ENCODE assay signal across 14 cellular contexts in the genomic region with DNA sequence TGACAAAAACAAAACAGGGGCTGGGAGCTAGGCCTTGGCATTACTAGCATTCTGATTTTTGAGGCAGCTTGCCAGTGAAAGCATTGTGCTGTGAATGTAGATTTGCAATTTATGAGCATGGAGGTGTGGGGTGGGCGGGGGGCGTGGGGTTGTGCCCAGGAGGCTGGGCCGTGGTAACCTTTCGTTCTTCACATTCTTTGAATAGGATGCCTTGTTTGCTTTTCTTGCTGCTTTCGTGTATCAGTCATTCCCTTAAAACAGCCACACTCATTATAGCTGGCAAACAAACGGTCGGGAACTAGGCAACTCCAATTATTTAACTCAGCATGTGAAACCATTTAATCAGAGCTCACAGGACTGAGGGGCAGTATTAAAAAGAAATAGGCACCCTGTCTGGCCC.
A peak's percentile ranks its signal among the peaks of the same experiment; 100 is the strongest.
DNase-seq lines count a peak whose midpoint lies in the region; ATAC-seq, FAIRE-seq and TF ChIP-seq lines count a peak whose summit lies in the region.
"Had no signal": no experiment of that assay in that cellular context is flagged by ENCODE, and none has a peak within 500 bp of the region (broad histone marks: within the 10 kb centered on the region; RNA-seq: fewer than 3 reads in every experiment).

No MANE protein-coding gene starts in this region.

- peak; percentile 61 for DNase-seq in Daoy (ENCODE audit: low read depth)
- DNase-seq in NCI-H2227 treated with DMSO at 0.1 percent for 48 hours (lab: John Stamatoyannopoulos, UW) = peak; percentile 54
- DNase-seq in dedifferentiated amniotic fluid mesenchymal stem cell (ENCODE audit: extremely low spot score) = peak; percentile 38
- DNase-seq in renal cortical epithelial cell (ENCODE audit: low read depth) = peak; percentile 93
- no peak for DNase-seq in GM12892 (ENCODE audit: insufficient read length)
- DNase-seq in activated naive CD4-positive, alpha-beta T cell treated with anti-CD3 and anti-CD28 coated beads for 36 hours = no peak
- no peak for DNase-seq in stimulated activated naive B cell treated with anti-CD40 and anti-IgM and Interleukin-4, amounts not matched to agents 10 μg/mL and 1 μg/mL and 100 μg/mL, for 72 hours
- DNase-seq: activated CD8-positive, alpha-beta memory T cell treated with anti-CD3 and anti-CD28 coated beads for 24 hours; activated effector memory CD4-positive, alpha-beta T cell treated with Interleukin-2 at 50 U/mL for 16 hours; NCI-H226; occipital lobe had no signal

- no peak for FAIRE-seq in GM12892 (lab: Jason Lieb, UNC)

- H3K27me3 Mint-ChIP-seq in activated naive CD4-positive, alpha-beta T cell treated with anti-CD3 and anti-CD28 coated beads for 36 hours (ENCODE audit: low read depth) = peaks cover 58% of the 10 kb centered on the region
- peaks cover 19 to 26% of the 10 kb centered on the region in 2 donors for H3K27me3 Mint-ChIP-seq in stimulated activated naive B cell treated with anti-CD40 and anti-IgM and Interleukin-4, amounts not matched to agents 10 μg/mL and 1 μg/mL and 100 μg/mL, for 72 hours

- peaks cover 36% of the 10 kb centered on the region for H3K4me1 Mint-ChIP-seq in activated naive CD4-positive, alpha-beta T cell treated with anti-CD3 and anti-CD28 coated beads for 36 hours (ENCODE audit: low read depth)
- peaks cover 12 to 16% of the 10 kb centered on the region in 2 donors for H3K4me1 Mint-ChIP-seq in stimulated activated naive B cell treated with anti-CD40 and anti-IgM and Interleukin-4, amounts not matched to agents 10 μg/mL and 1 μg/mL and 100 μg/mL, for 72 hours

- CTCF ChIA-PET in activated naive CD4-positive, alpha-beta T cell treated with anti-CD3 and anti-CD28 coated beads for 36 hours (lab: Charles Lee) = no interaction called here

- TF ChIP-seq POLR2A in GM12892 (IDR thresholded peaks at IDR 0.05; ENCODE audit: low read depth, low read length) = no peak

- no peak overlapping the region for H3K4me3 Mint-ChIP-seq in activated naive CD4-positive, alpha-beta T cell treated with anti-CD3 and anti-CD28 coated beads for 36 hours
- no peak overlapping the region for H3K4me3 Mint-ChIP-seq in stimulated activated naive B cell treated with anti-CD40 and anti-IgM and Interleukin-4, amounts not matched to agents 10 μg/mL and 1 μg/mL and 100 μg/mL, for 72 hours
- H3K4me3 Mint-ChIP-seq: mesothelial cell of epicardium had no signal

- H3K27ac Mint-ChIP-seq in activated naive CD4-positive, alpha-beta T cell treated with anti-CD3 and anti-CD28 coated beads for 36 hours = no peak overlapping the region
- no peak overlapping the region for H3K27ac Mint-ChIP-seq in stimulated activated naive B cell treated with anti-CD40 and anti-IgM and Interleukin-4, amounts not matched to agents 10 μg/mL and 1 μg/mL and 100 μg/mL, for 72 hours
- H3K27ac Mint-ChIP-seq: mesothelial cell of epicardium had no signal

- H3K9me3 Mint-ChIP-seq in activated naive CD4-positive, alpha-beta T cell treated with anti-CD3 and anti-CD28 coated beads for 36 hours = peaks cover 9% of the 10 kb centered on the region
- H3K9me3 Mint-ChIP-seq in stimulated activated naive B cell treated with anti-CD40 and anti-IgM and Interleukin-4, amounts not matched to agents 10 μg/mL and 1 μg/mL and 100 μg/mL, for 72 hours = peaks cover 0 to 4% of the 10 kb centered on the region in 2 donors

- ATAC-seq in HG03095 (IDR thresholded peaks at IDR 0.05; ENCODE audit: unreplicated experiment) = no peak
- no peak for ATAC-seq in stimulated activated naive B cell treated with anti-CD40 and anti-IgM and Interleukin-4, amounts not matched to agents 10 μg/mL and 1 μg/mL and 100 μg/mL, for 72 hours (replicated peaks)
- ATAC-seq: SK-N-SH treated with all-trans-retinoic acid at 6 μM for 48 hours had no signal

- no peaks in the 10 kb centered on the region for H3K36me3 Mint-ChIP-seq in activated naive CD4-positive, alpha-beta T cell treated with anti-CD3 and anti-CD28 coated beads for 36 hours (ENCODE audit: low read depth)
- H3K36me3 Mint-ChIP-seq in stimulated activated naive B cell treated with anti-CD40 and anti-IgM and Interleukin-4, amounts not matched to agents 10 μg/mL and 1 μg/mL and 100 μg/mL, for 72 hours = peaks cover 0 to 1% of the 10 kb centered on the region in 2 donors
- H3K36me3 Mint-ChIP-seq: mesothelial cell of epicardium had no signal

- intact Hi-C loops in activated naive CD4-positive, alpha-beta T cell treated with anti-CD3 and anti-CD28 coated beads for 36 hours (cut with micrococcal nuclease) = no loop called here

Comparison
In these comparisons a context has a peak if more than half of its experiments do, and no peak if none do; other contexts are left out.
1. DNase-seq: peak in Daoy (single experiment), NCI-H2227 treated with DMSO at 0.1 percent for 48 hours (single experiment), dedifferentiated amniotic fluid mesenchymal stem cell (single experiment) and renal cortical epithelial cell (single experiment); none in GM12892 (single experiment), activated naive CD4-positive, alpha-beta T cell treated with anti-CD3 and anti-CD28 coated beads for 36 hours (single experiment) and stimulated activated naive B cell treated with anti-CD40 and anti-IgM and Interleukin-4, amounts not matched to agents 10 μg/mL and 1 μg/mL and 100 μg/mL, for 72 hours (single experiment).